In genomic region chr2:54725343-54726099, GRCh38 we compare ENCODE assay signal across 9 cellular contexts. TPM values are rescaled to one million over a fixed set of nuclear protein-coding genes. Genes with fewer than 3 reads are reported as not detected.
DNase-seq lines count a peak whose midpoint lies in the region; ATAC-seq, FAIRE-seq and TF ChIP-seq lines count a peak whose summit lies in the region.
"Had no signal": no experiment of that assay in that cellular context is flagged by ENCODE, and none has a peak within 500 bp of the region (broad histone marks: within the 10 kb centered on the region; RNA-seq: fewer than 3 reads in every experiment).

No MANE protein-coding gene starts in this region.

- no peak overlapping the region for H3K14ac ChIP-seq in trophoblast cell (ENCODE audit: low read length)

- H2BK5ac ChIP-seq in trophoblast cell (ENCODE audit: low read depth, low read length, poor library complexity) = no peak overlapping the region

- H3K27ac ChIP-seq in Karpas-422 (ENCODE audit: low read length) (peak overlapping the region; percentile 89), ectodermal cell (ENCODE audit: insufficient read depth, low read depth, low read length, poor library complexity, severe bottlenecking) (no peak overlapping the region), trophoblast cell (ENCODE audit: low read depth, low read length) (no peak overlapping the region)
- H3K27ac ChIP-seq: 22Rv1 had no signal

- 26 to 31% methylated on average over 8 of the region's 8 CpGs for whole genome bisulfite sequencing in ectodermal cell, 2 experiments
- WGBS in trophoblast cell (ENCODE audit: extremely low coverage, insufficient coverage, insufficient read length) = no CpG with 5 or more reads among the region's 8 CpGs

- peaks cover 2% of the 10 kb centered on the region for H3K79me1 ChIP-seq in trophoblast cell (ENCODE audit: low read length)

- H2BK12ac ChIP-seq in trophoblast cell (ENCODE audit: low read length) = no peak overlapping the region

- H3K9me2 ChIP-seq in Karpas-422 (replicated peaks; ENCODE audit: insufficient read depth, low read length) = no peaks in the 10 kb centered on the region

- H3K18ac ChIP-seq in trophoblast cell (ENCODE audit: low read length) = no peak overlapping the region

- H2AK5ac ChIP-seq in trophoblast cell (ENCODE audit: low read length) = no peak overlapping the region

- FAIRE-seq in GM12891 (lab: Jason Lieb, UNC) (no peak), RCC 7860 (lab: Jason Lieb, UNC) (no peak)

- H3K9ac ChIP-seq in Karpas-422 (ENCODE audit: low read length) (peak overlapping the region; percentile 92), trophoblast cell (ENCODE audit: low read length) (no peak overlapping the region)

- H3K4me1 ChIP-seq in Karpas-422 (ENCODE audit: low read length) (peaks cover 38% of the 10 kb centered on the region), ectodermal cell (ENCODE audit: control insufficient read depth, insufficient read depth, low read length) (no peaks in the 10 kb centered on the region), trophoblast cell (ENCODE audit: control insufficient read depth in 1 of 2, insufficient read depth in 2 of 2, low read length in 2 of 2) (peaks cover 0 to 8% of the 10 kb centered on the region in 2 experiments)

- H3K36me3 ChIP-seq in Karpas-422 (ENCODE audit: insufficient read depth, low read length) = peaks cover 41% of the 10 kb centered on the region
- no peaks in the 10 kb centered on the region for H3K36me3 ChIP-seq in ectodermal cell (ENCODE audit: control insufficient read depth, insufficient read depth, low read length)
- H3K36me3 ChIP-seq in trophoblast cell (ENCODE audit: control insufficient read depth in 1 of 2, insufficient read depth in 2 of 2, low read length in 2 of 2) = no peaks in the 10 kb centered on the region

- H2AFZ ChIP-seq in Karpas-422 (ENCODE audit: low read length) (no peak overlapping the region), trophoblast cell (ENCODE audit: insufficient read depth, low read length, poor library complexity) (no peak overlapping the region)

- peaks cover 67% of the 10 kb centered on the region for H3K79me2 ChIP-seq in Karpas-422 (ENCODE audit: low read length)
- no peaks in the 10 kb centered on the region for H3K79me2 ChIP-seq in trophoblast cell (ENCODE audit: control insufficient read depth, insufficient read depth, low read length, poor library complexity)

- no peak for ATAC-seq in GM21529 (IDR thresholded peaks at IDR 0.05; ENCODE audit: unreplicated experiment)

- H3K4ac ChIP-seq in trophoblast cell (ENCODE audit: low read depth, low read length) = no peak overlapping the region

- H4K20me1 ChIP-seq in Karpas-422 (ENCODE audit: insufficient read depth, low read depth, low read length) = no peaks in the 10 kb centered on the region

- DNase-seq in DMS 273 (lab: John Stamatoyannopoulos, UW; ENCODE audit: unreplicated experiment) = peak; percentile 44
- DNase-seq in DMS 273 treated with DMSO at 0.1 percent for 48 hours (lab: John Stamatoyannopoulos, UW) = no peak
- peak; percentile 62 for DNase-seq in Karpas-422
- DNase-seq in trophoblast cell = no peak
- DNase-seq in GM12891 (ENCODE audit: insufficient read length, low spot score) = no peak
- no peak for DNase-seq in RCC 7860 (ENCODE audit: low spot score)

- no peak overlapping the region for H3K23ac ChIP-seq in trophoblast cell (ENCODE audit: low read length)

- H4K8ac ChIP-seq in trophoblast cell (ENCODE audit: low read depth, low read length) = no peak overlapping the region

- H4K91ac ChIP-seq in trophoblast cell (ENCODE audit: low read depth, low read length) = no peak overlapping the region

- no peaks in the 10 kb centered on the region for H3K9me3 ChIP-seq in Karpas-422 (ENCODE audit: low read length)
- H3K9me3 ChIP-seq in ectodermal cell (ENCODE audit: control insufficient read depth, low read length) = no peaks in the 10 kb centered on the region
- no peaks in the 10 kb centered on the region for H3K9me3 ChIP-seq in trophoblast cell (ENCODE audit: insufficient read depth, low read depth, low read length)

- H3K27me3 ChIP-seq in Karpas-422 (ENCODE audit: low read length) (no peaks in the 10 kb centered on the region), ectodermal cell (ENCODE audit: control insufficient read depth, insufficient read depth, low read length, poor library complexity, severe bottlenecking) (peaks cover 70% of the 10 kb centered on the region), trophoblast cell (ENCODE audit: insufficient read depth, low read length) (peaks cover 26% of the 10 kb centered on the region)

- H3K4me2 ChIP-seq in Karpas-422 (ENCODE audit: low read depth, low read length, poor library complexity, severe bottlenecking) (peak overlapping the region; percentile 95), trophoblast cell (ENCODE audit: low read length) (peak overlapping the region; percentile 97)

- no peak overlapping the region for H4K12ac ChIP-seq in trophoblast cell (ENCODE audit: low read depth, low read length)

- peak overlapping the region; percentile 91 for H3K4me3 ChIP-seq in Karpas-422 (ENCODE audit: low read length)
- peak overlapping the region; percentile 78 for H3K4me3 ChIP-seq in ectodermal cell (ENCODE audit: insufficient read depth, low read depth, low read length)
- H3K4me3 ChIP-seq in trophoblast cell (ENCODE audit: low read depth, low read length) = no peak overlapping the region

- TF ChIP-seq POLR2A in GM12891 (IDR thresholded peaks at IDR 0.05; ENCODE audit: low read depth, low read length) = no peak

- H2BK120ac ChIP-seq in trophoblast cell (ENCODE audit: insufficient read depth, low read length, poor library complexity) = no peak overlapping the region

TF ChIP-seq in GM12891, 5 proteins besides CTCF, POLR2A, EP300 and RAD21:
- TF ChIP-seq POLR2AphosphoS5 (IDR thresholded peaks at IDR 0.05; ENCODE audit: low read depth, low read length) (no peak), PAX5 (IDR thresholded peaks at IDR 0.05; ENCODE audit: insufficient read depth, low read length, severe bottlenecking) (no peak), SPI1 (IDR thresholded peaks at IDR 0.05; ENCODE audit: low read depth, low read length) (no peak), POU2F2 (IDR thresholded peaks at IDR 0.05; ENCODE audit: low read depth, low read length) (no peak), TAF1 (IDR thresholded peaks at IDR 0.05; ENCODE audit: low read depth, low read length) (no peak)

RNA-seq across cellular contexts. Expression of gene EML6, which starts 2.1 kb away (rescaled TPM):
- 133 and 187 TPM in 2 replicates for total RNA-seq in Karpas-422 (2014; rRNA removed; shearing (Covaris generic); ENCODE audit: low replicate concordance)
- polyA plus RNA-seq in ectodermal cell (2013, experiment 1 of 4) = 2.1 TPM
- 1.2 TPM for polyA plus RNA-seq in ectodermal cell (2013, experiment 2 of 4)
- 0.37 TPM for polyA plus RNA-seq in ectodermal cell (2013, experiment 3 of 4)
- 1.7 TPM for polyA plus RNA-seq in ectodermal cell (2013, experiment 4 of 4)
- 0.32 and 0.45 TPM in 2 replicates for polyA plus RNA-seq in trophoblast cell (2013)
- polyA plus RNA-seq in GM12891 (2012; ENCODE audit: low read depth, missing spikeins) = 0.01 TPM

Comparison
In these comparisons a context has a peak if more than half of its experiments do, and no peak if none do; other contexts are left out.
1. DNase-seq: peak in DMS 273 (single experiment) and Karpas-422 (single experiment); none in DMS 273 treated with DMSO at 0.1 percent for 48 hours (single experiment), trophoblast cell (0 of 2), GM12891 (single experiment) and RCC 7860 (single experiment).